ENCODE assay signal across 8 cellular contexts in the genomic region with DNA sequence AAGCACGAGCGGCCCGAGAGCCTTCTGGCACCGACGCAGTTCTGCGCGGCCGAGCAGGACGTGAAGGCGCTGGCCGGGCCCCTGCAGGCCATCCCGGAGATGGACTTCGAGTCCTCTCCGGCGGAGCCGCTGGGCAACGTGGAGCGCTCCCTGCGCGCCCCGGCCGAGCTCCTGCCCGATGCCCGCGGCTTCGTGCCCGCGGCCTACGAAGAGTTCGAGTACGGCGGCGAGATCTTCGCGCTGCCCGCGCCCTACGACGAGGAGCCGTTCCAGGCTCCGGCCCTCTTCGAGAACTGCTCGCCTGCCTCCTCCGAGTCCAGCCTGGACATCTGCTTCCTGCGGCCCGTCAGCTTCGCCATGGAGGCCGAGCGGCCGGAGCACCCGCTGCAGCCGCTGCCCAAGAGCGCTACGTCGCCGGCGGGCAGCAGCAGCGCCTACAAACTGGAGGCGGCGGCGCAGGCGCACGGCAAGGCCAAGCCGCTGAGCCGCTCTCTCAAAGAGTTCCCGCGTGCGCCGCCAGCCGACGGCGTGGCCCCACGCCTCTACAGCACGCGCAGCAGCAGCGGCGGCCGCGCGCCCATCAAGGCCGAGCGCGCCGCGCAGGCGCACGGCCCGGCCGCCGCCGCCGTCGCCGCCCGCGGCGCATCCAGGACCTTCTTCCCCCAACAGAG.
DNase-seq lines count a peak whose midpoint lies in the region; ATAC-seq and TF ChIP-seq lines count a peak whose summit lies in the region.

No MANE protein-coding gene starts in this region.

- H4K91ac ChIP-seq in trophoblast cell (ENCODE audit: low read depth, low read length), result no peak overlapping the region

- H3K27me3 Mint-ChIP-seq in activated naive CD4-positive, alpha-beta T cell treated with anti-CD3 and anti-CD28 coated beads, Interleukin-2, amount 10 ng/mL, durations not matched to agents 7 days and 5 days, result peaks cover 35% of the 10 kb centered on the region

- TF ChIP-seq POLR2A in testis (IDR thresholded peaks at IDR 0.05), result no peak

- H3K4me1 Mint-ChIP-seq in activated naive CD4-positive, alpha-beta T cell treated with anti-CD3 and anti-CD28 coated beads, Interleukin-2, amount 10 ng/mL, durations not matched to agents 7 days and 5 days, result peaks cover 4% of the 10 kb centered on the region

- no peak overlapping the region for H3K14ac ChIP-seq in trophoblast cell (ENCODE audit: low read length)

- no peaks in the 10 kb centered on the region for H3K79me2 ChIP-seq in trophoblast cell (ENCODE audit: control insufficient read depth, insufficient read depth, low read length, poor library complexity)

- no peak overlapping the region for H3K23ac ChIP-seq in trophoblast cell (ENCODE audit: low read length)

- H2BK120ac ChIP-seq in trophoblast cell (ENCODE audit: insufficient read depth, low read length, poor library complexity), result no peak overlapping the region

- H3K9me3 ChIP-seq in trophoblast cell (ENCODE audit: insufficient read depth, low read depth, low read length), result peaks cover 9% of the 10 kb centered on the region
- H3K9me3 ChIP-seq in testis, result no peaks in the 10 kb centered on the region

- peak; percentile 2 for DNase-seq in LHCN-M2 (ENCODE audit: low read depth)
- peak; percentile 79 for DNase-seq in activated naive CD4-positive, alpha-beta T cell treated with anti-CD3 and anti-CD28 coated beads, Interleukin-2, amount 10 ng/mL, durations not matched to agents 7 days and 5 days
- peak; percentile 10 for DNase-seq in glomerular endothelial cell (ENCODE audit: extremely low read depth, low read depth, low spot score)
- peak; percentile 89 for DNase-seq in trophoblast cell
- DNase-seq in testis, result peak; percentile 94
- no peak for DNase-seq in NCI-H82 (lab: John Stamatoyannopoulos, UW)
- DNase-seq in SHP77 (lab: John Stamatoyannopoulos, UW), result no peak

- no peak overlapping the region for H4K12ac ChIP-seq in trophoblast cell (ENCODE audit: low read depth, low read length)

- peak in 1 of 3 experiments; percentile 10 for TF ChIP-seq CTCF in testis (IDR thresholded peaks at IDR 0.05)

- H3K27me3 ChIP-seq in trophoblast cell (ENCODE audit: insufficient read depth, low read length) (no peaks in the 10 kb centered on the region), testis (no peaks in the 10 kb centered on the region)

- intact Hi-C loops in testis (cut with DNase I; ENCODE audit: low total_unique reads), result no loop called here

- H3K4me2 ChIP-seq in trophoblast cell (ENCODE audit: low read length), result peak overlapping the region; percentile 55

- no peak overlapping the region for H2AK5ac ChIP-seq in trophoblast cell (ENCODE audit: low read length)

- H3K4me1 ChIP-seq in trophoblast cell (ENCODE audit: control insufficient read depth in 1 of 2, insufficient read depth in 2 of 2, low read length in 2 of 2) (peaks cover 7 to 8% of the 10 kb centered on the region in 2 experiments), testis (peaks cover 10% of the 10 kb centered on the region)

- CTCF ChIA-PET in activated naive CD4-positive, alpha-beta T cell treated with anti-CD3 and anti-CD28 coated beads, Interleukin-2, amount 10 ng/mL, durations not matched to agents 7 days and 5 days (lab: Charles Lee), result interaction anchor here (0.7 to 2.1 kb wide), 4 partner anchors 13 to 427 kb away, joined by 3 to 7 read pairs (median 4); no protein-coding TSS in a partner anchor

- no peak overlapping the region for H3K4ac ChIP-seq in trophoblast cell (ENCODE audit: low read depth, low read length)

- no peak overlapping the region for H2BK5ac ChIP-seq in trophoblast cell (ENCODE audit: low read depth, low read length, poor library complexity)

- H3K4me3 ChIP-seq in trophoblast cell (ENCODE audit: low read depth, low read length) (peak overlapping the region; percentile 56), testis (peak overlapping the region; percentile 56 to 70)

- H3K27ac ChIP-seq in trophoblast cell (ENCODE audit: low read depth, low read length) (no peak overlapping the region), testis (peak overlapping the region; percentile 75 to 83)

- no peaks in the 10 kb centered on the region for H3K79me1 ChIP-seq in trophoblast cell (ENCODE audit: low read length)

- no CpG with 5 or more reads among the region's 97 CpGs for WGBS in trophoblast cell (ENCODE audit: extremely low coverage, insufficient coverage, insufficient read length)
- 8 to 17% methylated on average over 28 to 54 of the region's 97 CpGs for WGBS in testis, 2 donors

- peak; percentile 87 for ATAC-seq in GM19025 (IDR thresholded peaks at IDR 0.05; ENCODE audit: low read depth, unreplicated experiment)

- no peak overlapping the region for H3K27ac Mint-ChIP-seq in activated naive CD4-positive, alpha-beta T cell treated with anti-CD3 and anti-CD28 coated beads, Interleukin-2, amount 10 ng/mL, durations not matched to agents 7 days and 5 days

- peak overlapping the region; percentile 2 for H2AFZ ChIP-seq in trophoblast cell (ENCODE audit: insufficient read depth, low read length, poor library complexity)

- no peak overlapping the region for H3K9ac ChIP-seq in trophoblast cell (ENCODE audit: low read length)

- H3K9me3 Mint-ChIP-seq in activated naive CD4-positive, alpha-beta T cell treated with anti-CD3 and anti-CD28 coated beads, Interleukin-2, amount 10 ng/mL, durations not matched to agents 7 days and 5 days, result no peaks in the 10 kb centered on the region

- H2BK12ac ChIP-seq in trophoblast cell (ENCODE audit: low read length), result no peak overlapping the region

- H3K36me3 Mint-ChIP-seq in activated naive CD4-positive, alpha-beta T cell treated with anti-CD3 and anti-CD28 coated beads, Interleukin-2, amount 10 ng/mL, durations not matched to agents 7 days and 5 days, result no peaks in the 10 kb centered on the region

- no peaks in the 10 kb centered on the region for H3K36me3 ChIP-seq in trophoblast cell (ENCODE audit: control insufficient read depth in 1 of 2, insufficient read depth in 2 of 2, low read length in 2 of 2)
- H3K36me3 ChIP-seq in testis (ENCODE audit: low read depth, missing control alignments), result no peaks in the 10 kb centered on the region

- peak overlapping the region; percentile 77 for H4K8ac ChIP-seq in trophoblast cell (ENCODE audit: low read depth, low read length)

- H3K18ac ChIP-seq in trophoblast cell (ENCODE audit: low read length), result no peak overlapping the region

- peak overlapping the region; percentile 43 for H3K4me3 Mint-ChIP-seq in activated naive CD4-positive, alpha-beta T cell treated with anti-CD3 and anti-CD28 coated beads, Interleukin-2, amount 10 ng/mL, durations not matched to agents 7 days and 5 days

Comparison
In these comparisons a context has a peak if more than half of its experiments do, and no peak if none do; other contexts are left out.
1. DNase-seq: peak in LHCN-M2 (single experiment), activated naive CD4-positive, alpha-beta T cell treated with anti-CD3 and anti-CD28 coated beads, Interleukin-2, amount 10 ng/mL, durations not matched to agents 7 days and 5 days (single experiment), glomerular endothelial cell (single experiment), trophoblast cell (2 of 2) and testis (single experiment); none in NCI-H82 (single experiment) and SHP77 (0 of 2).